Comparison of ENCODE assay signal across 17 cellular contexts in genomic region chr1:112267929-112268328, GRCh38.
DNase-seq lines count a peak whose midpoint lies in the region; ATAC-seq and TF ChIP-seq lines count a peak whose summit lies in the region.
"Had no signal": no experiment of that assay in that cellular context is flagged by ENCODE, and none has a peak within 500 bp of the region (broad histone marks: within the 10 kb centered on the region; RNA-seq: fewer than 3 reads in every experiment).

No MANE protein-coding gene starts in this region.

- intact Hi-C loops in left colon (cut with DNase I, micrococcal nuclease) (no loop called here), sigmoid colon (cut with DNase I) (no loop called here)

- TF ChIP-seq POLR2A in sigmoid colon (IDR thresholded peaks at IDR 0.05): no peak

- TF ChIP-seq CTCF in C4-2B (conservative IDR thresholded peaks at IDR 0.05) (no peak), sigmoid colon (IDR thresholded peaks at IDR 0.05) (no peak)

- no peak for TF ChIP-seq EP300 in sigmoid colon (IDR thresholded peaks at IDR 0.05)

- DNase-seq in cerebellum (ENCODE audit: low spot score) (peak; percentile 38), left colon (peak; percentile 13 to 27), sigmoid colon (peak; percentile 73), NCI-H226 (no peak), kidney glomerular epithelial cell (lab: John Stamatoyannopoulos, UW) (no peak), NCI-H2227 (lab: John Stamatoyannopoulos, UW; ENCODE audit: unreplicated experiment) (no peak), DMS 273 (lab: John Stamatoyannopoulos, UW; ENCODE audit: unreplicated experiment) (no peak)
- DNase-seq: activated CD8-positive, alpha-beta T cell treated with anti-CD3 and anti-CD28 coated beads, Interleukin-2, amount 10 ng/mL, durations not matched to agents 7 days and 5 days; activated naive CD8-positive, alpha-beta T cell treated with anti-CD3 and anti-CD28 coated beads, Interleukin-2, amount 10 ng/mL, durations not matched to agents 7 days and 5 days; CD8-positive, alpha-beta T cell; midbrain; occipital lobe; stimulated activated CD4-positive, alpha-beta T cell treated with anti-CD3 and anti-CD28 coated beads, Interleukin-12 subunit alpha, Interleukin-12 subunit beta, amount 100 ng/mL, for 4 hours; stimulated activated naive CD8-positive, alpha-beta T cell treated with anti-CD3 and anti-CD28 coated beads, Interleukin-15, Interleukin-2, amounts not matched to agents 100 U/mL and 50 U/mL, for 24 hours; T-helper 1 cell; WERI-Rb-1 had no signal

- H3K36me3 ChIP-seq in sigmoid colon: no peaks in the 10 kb centered on the region
- H3K36me3 ChIP-seq: WERI-Rb-1 had no signal

- H3K27ac ChIP-seq in C4-2B: peak overlapping the region; percentile 44
- H3K27ac ChIP-seq in sigmoid colon: peak overlapping the region in 1 of 4 donors; percentile 45
- H3K27ac ChIP-seq: WERI-Rb-1 had no signal

- ATAC-seq in left colon: no peak
- ATAC-seq: activated CD8-positive, alpha-beta T cell treated with anti-CD3 and anti-CD28 coated beads, Interleukin-2, amount 10 ng/mL, durations not matched to agents 7 days and 5 days; CD8-positive, alpha-beta T cell; stimulated activated naive CD8-positive, alpha-beta T cell treated with anti-CD3 and anti-CD28 coated beads, Interleukin-15, Interleukin-2, amounts not matched to agents 100 U/mL and 50 U/mL, for 24 hours had no signal

- no peaks in the 10 kb centered on the region for H3K9me3 ChIP-seq in sigmoid colon

- no peak overlapping the region for H3K4me3 ChIP-seq in sigmoid colon

- no peaks in the 10 kb centered on the region for H3K27me3 ChIP-seq in sigmoid colon

- H3K4me1 ChIP-seq in sigmoid colon: peaks cover 0 to 14% (median 0%) of the 10 kb centered on the region in 4 donors

Comparison
In these comparisons a context has a peak if more than half of its experiments do, and no peak if none do; other contexts are left out.
1. DNase-seq: peak in cerebellum (single experiment), left colon (2 of 2) and sigmoid colon (single experiment); none in NCI-H226 (single experiment), kidney glomerular epithelial cell (single experiment), NCI-H2227 (single experiment) and DMS 273 (single experiment).